11 cellular contexts compared by ENCODE assay signal in the genomic region with DNA sequence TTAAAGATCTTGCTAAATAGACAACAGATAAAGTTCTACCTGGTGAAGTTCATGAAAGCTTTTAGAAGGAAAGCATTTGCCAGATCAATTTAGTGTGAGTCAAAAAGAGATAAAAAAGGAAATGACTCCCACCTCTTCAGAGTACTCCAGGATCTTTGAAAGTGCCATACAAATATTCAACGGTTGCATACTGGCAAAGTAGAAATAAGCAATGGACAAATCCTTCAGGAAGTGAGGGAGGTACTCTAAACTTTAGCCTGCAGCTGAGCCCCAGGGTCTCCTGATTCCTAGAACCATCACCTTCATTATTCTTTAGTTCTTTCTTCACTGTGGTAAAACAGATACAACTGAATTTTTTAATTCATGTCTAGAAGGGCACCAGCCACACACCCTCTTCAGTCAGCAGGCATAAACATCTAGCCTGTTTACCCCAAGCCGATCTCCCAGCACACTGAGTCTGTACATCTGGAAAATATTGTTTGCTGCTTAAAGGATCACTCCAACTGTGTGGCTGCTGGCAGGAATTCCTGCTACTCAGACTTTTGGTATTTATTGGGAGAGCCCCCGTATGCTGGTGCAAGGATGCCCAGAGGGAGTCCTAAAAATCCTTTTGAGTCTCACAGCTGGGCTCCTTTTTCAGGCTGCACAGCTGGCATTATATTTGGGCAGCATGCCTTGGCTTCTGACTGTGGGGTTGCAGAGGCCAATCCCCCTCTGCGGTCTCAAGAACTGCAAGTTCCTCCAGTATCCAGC.
DNase-seq lines count a peak whose midpoint lies in the region; ATAC-seq lines count a peak whose summit lies in the region.
"Had no signal": no experiment of that assay in that cellular context is flagged by ENCODE, and none has a peak within 500 bp of the region (broad histone marks: within the 10 kb centered on the region; RNA-seq: fewer than 3 reads in every experiment).

No MANE protein-coding gene starts in this region.

- H3K4me2 ChIP-seq in neuronal stem cell (ENCODE audit: insufficient read depth, low read length, poor library complexity, severe bottlenecking): no peak overlapping the region

- H2BK12ac ChIP-seq in neuronal stem cell (ENCODE audit: low read length): no peak overlapping the region

- peak overlapping the region; percentile 14 for H2AFZ ChIP-seq in neuronal stem cell (ENCODE audit: low read length)
- H2AFZ ChIP-seq: parathyroid adenoma had no signal

- peak overlapping the region; percentile 59 for H3K27ac ChIP-seq in HUES48 (ENCODE audit: low read depth, low read length)
- H3K27ac ChIP-seq in ectodermal cell (ENCODE audit: insufficient read depth, low read depth, low read length, poor library complexity, severe bottlenecking): peak overlapping the region; percentile 31
- no peak overlapping the region for H3K27ac ChIP-seq in neuronal stem cell (replicated peaks; ENCODE audit: low read length)
- H3K27ac ChIP-seq: parathyroid adenoma had no signal

- no peaks in the 10 kb centered on the region for H3K9me3 ChIP-seq in HUES48 (ENCODE audit: control insufficient read depth, insufficient read depth, low read length)
- H3K9me3 ChIP-seq in ectodermal cell (ENCODE audit: control insufficient read depth, low read length): no peaks in the 10 kb centered on the region
- no peaks in the 10 kb centered on the region for H3K9me3 ChIP-seq in neuronal stem cell (replicated peaks in 1 of 2; ENCODE audit: control insufficient read depth in 2 of 2, insufficient read depth in 1 of 2, low read depth in 1 of 2, low read length in 2 of 2)

- H2BK120ac ChIP-seq in neuronal stem cell (ENCODE audit: low read depth, low read length): no peak overlapping the region

- no peak for ATAC-seq in GM19397 (IDR thresholded peaks at IDR 0.05; ENCODE audit: unreplicated experiment)
- ATAC-seq in HG02973 (IDR thresholded peaks at IDR 0.05; ENCODE audit: unreplicated experiment): no peak
- ATAC-seq in HG02610 (IDR thresholded peaks at IDR 0.05; ENCODE audit: unreplicated experiment): no peak

- H2BK15ac ChIP-seq in neuronal stem cell (ENCODE audit: low read length): no peak overlapping the region

- no peak overlapping the region for H3K4ac ChIP-seq in neuronal stem cell (ENCODE audit: low read length)

- no peak overlapping the region for H4K8ac ChIP-seq in neuronal stem cell (ENCODE audit: low read depth, low read length)

- H3K4me3 ChIP-seq in HUES48 (ENCODE audit: low read depth, low read length) (no peak overlapping the region; the same call in 1 of the 2 replicates), ectodermal cell (ENCODE audit: insufficient read depth, low read depth, low read length) (no peak overlapping the region), neuronal stem cell (ENCODE audit: low read length in 2 of 2) (no peak overlapping the region)

- H3K23ac ChIP-seq in neuronal stem cell (ENCODE audit: low read depth, low read length, poor library complexity): no peak overlapping the region

- H3K14ac ChIP-seq in neuronal stem cell (ENCODE audit: low read length): no peak overlapping the region

- H3K79me1 ChIP-seq in neuronal stem cell (ENCODE audit: low read depth, low read length): no peaks in the 10 kb centered on the region

- DNase-seq in COR-L47 (lab: John Stamatoyannopoulos, UW): peak; percentile 29
- DNase-seq in neuronal stem cell (ENCODE audit: low spot score): peak; percentile 29
- DNase-seq in medulla oblongata (ENCODE audit: extremely low spot score): no peak
- DNase-seq: activated naive CD8-positive, alpha-beta T cell treated with anti-CD3 and anti-CD28 coated beads, Interleukin-2, amount 10 ng/mL, durations not matched to agents 7 days and 5 days; CD8-positive, alpha-beta memory T cell had no signal

- H2BK5ac ChIP-seq in neuronal stem cell (ENCODE audit: low read length): no peak overlapping the region

- no peak overlapping the region for H2AK5ac ChIP-seq in neuronal stem cell (ENCODE audit: low read depth, low read length)

- no peak overlapping the region for H4K91ac ChIP-seq in neuronal stem cell (ENCODE audit: low read depth, low read length, poor library complexity)

- 28 to 30% methylated on average over 4 of the region's 4 CpGs for WGBS in ectodermal cell, 2 experiments
- no CpG with 5 or more reads among the region's 4 CpGs for WGBS in neuronal stem cell (ENCODE audit: extremely low coverage in 2 of 2, insufficient read length in 2 of 2, insufficient replicate concordance in 1 of 2), 2 donors

- H3K18ac ChIP-seq in neuronal stem cell (ENCODE audit: low read length): peak overlapping the region; percentile 44

- no peaks in the 10 kb centered on the region for H3K27me3 ChIP-seq in HUES48 (ENCODE audit: control insufficient read depth, insufficient read depth, low read length)
- H3K27me3 ChIP-seq in ectodermal cell (ENCODE audit: control insufficient read depth, insufficient read depth, low read length, poor library complexity, severe bottlenecking): no peaks in the 10 kb centered on the region
- H3K27me3 ChIP-seq in neuronal stem cell (ENCODE audit: control insufficient read depth in 3 of 3, insufficient read depth in 3 of 3, low read depth in 1 of 3, low read length in 3 of 3): no peaks in the 10 kb centered on the region

- H3K4me1 ChIP-seq in HUES48 (ENCODE audit: control insufficient read depth, insufficient read depth, low read length): peaks cover 24% of the 10 kb centered on the region
- H3K4me1 ChIP-seq in ectodermal cell (ENCODE audit: control insufficient read depth, insufficient read depth, low read length): peaks cover 26% of the 10 kb centered on the region
- H3K4me1 ChIP-seq in neuronal stem cell (ENCODE audit: control insufficient read depth in 2 of 2, insufficient read depth in 1 of 2, low read depth in 1 of 2, low read length in 2 of 2): peaks cover 9 to 23% of the 10 kb centered on the region in 2 donors
- H3K4me1 ChIP-seq: parathyroid adenoma had no signal

- no peaks in the 10 kb centered on the region for H3K36me3 ChIP-seq in HUES48 (ENCODE audit: control insufficient read depth, insufficient read depth, low read length)
- H3K36me3 ChIP-seq in ectodermal cell (ENCODE audit: control insufficient read depth, insufficient read depth, low read length): no peaks in the 10 kb centered on the region
- H3K36me3 ChIP-seq in neuronal stem cell (replicated peaks in 1 of 2; ENCODE audit: control insufficient read depth in 2 of 2, insufficient read depth in 2 of 2, low read length in 2 of 2): no peaks in the 10 kb centered on the region

- no peak overlapping the region for H3K9ac ChIP-seq in HUES48 (ENCODE audit: low read depth, low read length)
- no peak overlapping the region for H3K9ac ChIP-seq in neuronal stem cell (ENCODE audit: low read depth, low read length, poor library complexity)
- H3K9ac ChIP-seq: parathyroid adenoma had no signal
